9 cellular contexts compared by ENCODE assay signal in genomic region chr19:32224371-32225244, GRCh38.
DNase-seq lines count a peak whose midpoint lies in the region; ATAC-seq, FAIRE-seq and TF ChIP-seq lines count a peak whose summit lies in the region.
"Had no signal": no experiment of that assay in that cellular context is flagged by ENCODE, and none has a peak within 500 bp of the region (broad histone marks: within the 10 kb centered on the region; RNA-seq: fewer than 3 reads in every experiment).

No MANE protein-coding gene starts in this region.

- peaks cover 4% of the 10 kb centered on the region for H3K27me3 ChIP-seq in neural cell (ENCODE audit: insufficient read depth, low read depth, low read length)

- no peaks in the 10 kb centered on the region for H3K9me3 Mint-ChIP-seq in activated T-cell treated with anti-CD3 and anti-CD28 coated beads, Interleukin-2, amount 50 U/mL, for 24 hours

- DNase-seq in DMS79 treated with DMSO at 0.1 percent for 48 hours (lab: John Stamatoyannopoulos, UW) = peak; percentile 71
- DNase-seq in H54 (ENCODE audit: insufficient read length, low spot score) = peak; percentile 63
- peak; percentile 34 for DNase-seq in NOMO-1 treated with DMSO at 0.1 percent for 48 hours (lab: John Stamatoyannopoulos, UW; ENCODE audit: unreplicated experiment)
- peak; percentile 80 for DNase-seq in activated T-cell treated with anti-CD3 and anti-CD28 coated beads, Interleukin-2, amount 50 U/mL, for 24 hours
- peak; percentile 35 for DNase-seq in fibroblast of mammary gland (ENCODE audit: low read depth)
- peak; percentile 4 for DNase-seq in stromal cell of bone marrow (ENCODE audit: low read depth)

- no peaks in the 10 kb centered on the region for H4K20me1 ChIP-seq in neural cell (ENCODE audit: insufficient read depth)

- no peak for TF ChIP-seq POLR2A in H54 (IDR thresholded peaks at IDR 0.05; ENCODE audit: low read depth, low read length)

- no peak overlapping the region for H3K27ac ChIP-seq in neural cell (ENCODE audit: low read length)

- no peak overlapping the region for H3K9ac ChIP-seq in neural cell (ENCODE audit: low read length)

- peak overlapping the region; percentile 76 for H3K4me3 Mint-ChIP-seq in activated T-cell treated with anti-CD3 and anti-CD28 coated beads, Interleukin-2, amount 50 U/mL, for 24 hours

- H3K27me3 Mint-ChIP-seq in activated T-cell treated with anti-CD3 and anti-CD28 coated beads, Interleukin-2, amount 50 U/mL, for 24 hours = peaks cover 74% of the 10 kb centered on the region

- H3F3A ChIP-seq in neural cell (ENCODE audit: insufficient read depth, low read length, poor library complexity, severe bottlenecking) = no peaks in the 10 kb centered on the region

- H3K79me2 ChIP-seq in neural cell (replicated peaks; ENCODE audit: insufficient read depth, low read length) = no peaks in the 10 kb centered on the region

- H3K36me3 ChIP-seq in neural cell (ENCODE audit: insufficient read depth, low read length) = no peaks in the 10 kb centered on the region

- H3K4me3 ChIP-seq in fibroblast of mammary gland (ENCODE audit: control insufficient read depth, low read depth, low read length) (no peak overlapping the region), neural cell (ENCODE audit: low read length) (peak overlapping the region; percentile 46)

- no peak for TF ChIP-seq EP300 in neural cell (conservative IDR thresholded peaks at IDR 0.05; ENCODE audit: poor library complexity, severe bottlenecking)

- H2AFZ ChIP-seq in neural cell (ENCODE audit: low read depth, low read length) = no peak overlapping the region

- peak; percentile 42 for TF ChIP-seq CTCF in fibroblast of mammary gland (conservative IDR thresholded peaks at IDR 0.05; ENCODE audit: control insufficient read depth, insufficient read depth, low read depth, low read length)
- TF ChIP-seq CTCF in neural cell (IDR thresholded peaks at IDR 0.05; ENCODE audit: poor library complexity, severe bottlenecking) = peak; percentile 97

- H3K27ac Mint-ChIP-seq in activated T-cell treated with anti-CD3 and anti-CD28 coated beads, Interleukin-2, amount 50 U/mL, for 24 hours = no peak overlapping the region

- no peaks in the 10 kb centered on the region for H3K9me3 ChIP-seq in neural cell (ENCODE audit: low read length)

- peak; percentile 98 for TF ChIP-seq RAD21 in neural cell (conservative IDR thresholded peaks at IDR 0.05)

- H3K4me2 ChIP-seq in neural cell (ENCODE audit: low read length) = no peak overlapping the region

- peaks cover 13% of the 10 kb centered on the region for H3K4me1 Mint-ChIP-seq in activated T-cell treated with anti-CD3 and anti-CD28 coated beads, Interleukin-2, amount 50 U/mL, for 24 hours (ENCODE audit: low read depth)

- no peaks in the 10 kb centered on the region for H3K9me2 ChIP-seq in neural cell (ENCODE audit: insufficient read depth, low read length)

- ATAC-seq in HG03108 (IDR thresholded peaks at IDR 0.05; ENCODE audit: unreplicated experiment) = no peak

- no peak for FAIRE-seq in H54 (lab: Jason Lieb, UNC)
- FAIRE-seq: colon had no signal

- H3K36me3 Mint-ChIP-seq in activated T-cell treated with anti-CD3 and anti-CD28 coated beads, Interleukin-2, amount 50 U/mL, for 24 hours (ENCODE audit: low read depth) = no peaks in the 10 kb centered on the region

TF ChIP-seq in neural cell, 6 proteins besides CTCF, POLR2A, EP300 and RAD21:
- TF ChIP-seq REST (IDR thresholded peaks at IDR 0.05; ENCODE audit: borderline replicate concordance) (no peak), POLR2AphosphoS5 (IDR thresholded peaks at IDR 0.05) (no peak), EZH2 (IDR thresholded peaks at IDR 0.05; ENCODE audit: borderline replicate concordance, insufficient read depth, low read length, poor library complexity, severe bottlenecking) (no peak), SMC3 (conservative IDR thresholded peaks at IDR 0.05; ENCODE audit: poor library complexity) (peak; percentile 97), TAF1 (IDR thresholded peaks at IDR 0.05; ENCODE audit: low read depth) (no peak), MXI1 (conservative IDR thresholded peaks at IDR 0.05; ENCODE audit: poor library complexity, severe bottlenecking) (no peak)
TF ChIP-seq in neural cell: peak in this region for 1.

Comparison
In these comparisons a context has a peak if more than half of its experiments do, and no peak if none do; other contexts are left out.
1. DNase-seq: peak in every context shown above with its lines; median percentile 80 in activated T-cell treated with anti-CD3 and anti-CD28 coated beads, Interleukin-2, amount 50 U/mL, for 24 hours; 71 in DMS79 treated with DMSO at 0.1 percent for 48 hours; 63 in H54; 35 in fibroblast of mammary gland; 34 in NOMO-1 treated with DMSO at 0.1 percent for 48 hours; 4 in stromal cell of bone marrow.